ENCODE assay signal across 8 cellular contexts in genomic region chrX:153667931-153668396, GRCh38. TPM values are rescaled to one million over a fixed set of nuclear protein-coding genes. Genes with fewer than 3 reads are reported as not detected.
DNase-seq lines count a peak whose midpoint lies in the region; ATAC-seq lines count a peak whose summit lies in the region.

No MANE protein-coding gene starts in this region.

- H3K4me3 ChIP-seq in effector memory CD4-positive, alpha-beta T cell (ENCODE audit: insufficient read depth, low read depth, low read length, poor library complexity, severe bottlenecking), result no peak overlapping the region
- H3K4me3 ChIP-seq in mesendoderm (ENCODE audit: low read length), result no peak overlapping the region

- H2AK5ac ChIP-seq in mesendoderm (ENCODE audit: low read length), result no peak overlapping the region

- DNase-seq in Daoy (ENCODE audit: low read depth) (peak; percentile 76), NCI-H82 (lab: John Stamatoyannopoulos, UW) (peak; percentile 94), mesendoderm (peak; percentile 80)
- peak; percentile 92 for DNase-seq in activated CD8-positive, alpha-beta memory T cell treated with anti-CD3 and anti-CD28 coated beads for 24 hours
- peak; percentile 54 to 67 (median 61) for DNase-seq in effector memory CD4-positive, alpha-beta T cell
- peak; percentile 31 to 35 for DNase-seq in stimulated activated CD8-positive, alpha-beta memory T cell treated with anti-CD3 and anti-CD28 coated beads, Interleukin-15, amount 100 ng/mL, for 4 hours (ENCODE audit: low read depth in 2 of 2)

- no peak overlapping the region for H3K4me2 ChIP-seq in mesendoderm (ENCODE audit: low read length)

- H3K9me3 ChIP-seq in effector memory CD4-positive, alpha-beta T cell (ENCODE audit: control insufficient read depth, low read length), result no peaks in the 10 kb centered on the region

- no peak overlapping the region for H2BK5ac ChIP-seq in mesendoderm (ENCODE audit: low read length)

- WGBS in mesendoderm (ENCODE audit: extremely low coverage, insufficient coverage, low lambda C conversion rate), result no CpG with 5 or more reads among the region's 14 CpGs

- ATAC-seq in HG03280 (IDR thresholded peaks at IDR 0.05; ENCODE audit: unreplicated experiment) (peak; percentile 64), GM18519 (IDR thresholded peaks at IDR 0.05; ENCODE audit: low FRiP score, unreplicated experiment) (no peak)

- no peaks in the 10 kb centered on the region for H3K79me1 ChIP-seq in mesendoderm (ENCODE audit: low read length)

- H3K27ac ChIP-seq in effector memory CD4-positive, alpha-beta T cell (ENCODE audit: insufficient read depth, low read length, poor library complexity, severe bottlenecking), result no peak overlapping the region
- no peak overlapping the region for H3K27ac ChIP-seq in mesendoderm (ENCODE audit: low read depth, low read length)

- no peaks in the 10 kb centered on the region for H3K36me3 ChIP-seq in effector memory CD4-positive, alpha-beta T cell (ENCODE audit: control insufficient read depth, insufficient read depth, low read length)
- H3K36me3 ChIP-seq in mesendoderm (ENCODE audit: control insufficient read depth, insufficient read depth, low read length), result no peaks in the 10 kb centered on the region

- no peak overlapping the region for H2BK120ac ChIP-seq in mesendoderm (ENCODE audit: low read depth, low read length)

- H3K79me2 ChIP-seq in mesendoderm (ENCODE audit: control insufficient read depth, insufficient read depth, low read length), result no peaks in the 10 kb centered on the region

- H3K56ac ChIP-seq in mesendoderm (ENCODE audit: low read length), result peak overlapping the region; percentile 37

- no peaks in the 10 kb centered on the region for H3K4me1 ChIP-seq in effector memory CD4-positive, alpha-beta T cell (ENCODE audit: control insufficient read depth, insufficient read depth, low read length, poor library complexity, severe bottlenecking)
- no peaks in the 10 kb centered on the region for H3K4me1 ChIP-seq in mesendoderm (ENCODE audit: control insufficient read depth, low read depth, low read length)

- H2BK15ac ChIP-seq in mesendoderm (replicated peaks; ENCODE audit: low read depth), result no peak overlapping the region

- no peaks in the 10 kb centered on the region for H3K27me3 ChIP-seq in effector memory CD4-positive, alpha-beta T cell (replicated peaks; ENCODE audit: control insufficient read depth, insufficient read depth, low read length, poor library complexity, severe bottlenecking)
- H3K27me3 ChIP-seq in mesendoderm (ENCODE audit: insufficient read depth, low read length, poor library complexity), result no peaks in the 10 kb centered on the region

- H3K4ac ChIP-seq in mesendoderm (ENCODE audit: low read depth, low read length), result no peak overlapping the region

- H3K9ac ChIP-seq in mesendoderm (ENCODE audit: low read length), result peak overlapping the region; percentile 32

- no peak overlapping the region for H3K23ac ChIP-seq in mesendoderm (ENCODE audit: low read length)

- no peak overlapping the region for H4K8ac ChIP-seq in mesendoderm (ENCODE audit: low read depth, low read length)

- no peak overlapping the region for H4K5ac ChIP-seq in mesendoderm (ENCODE audit: low read length)

- H3K18ac ChIP-seq in mesendoderm (ENCODE audit: low read length), result no peak overlapping the region

RNA-seq across cellular contexts. Expression of gene PNCK, which starts 5.6 kb away (rescaled TPM):
- not detected in 2 replicates for total RNA-seq in Daoy (2014; rRNA removed; shearing (Covaris generic))
- 0.41 TPM for polyA plus RNA-seq in mesendoderm (2013, experiment 1 of 2)
- polyA plus RNA-seq in mesendoderm (2013, experiment 2 of 2), result 0.39 TPM

RNA-seq across cellular contexts. Expression of gene SLC6A8, which starts 19.8 kb away (rescaled TPM):
- 6.3 and 7.5 TPM in 2 replicates for total RNA-seq in Daoy (2014; rRNA removed; shearing (Covaris generic))
- 26.9 TPM for polyA plus RNA-seq in mesendoderm (2013, experiment 1 of 2)
- 27.7 TPM for polyA plus RNA-seq in mesendoderm (2013, experiment 2 of 2)

RNA-seq across cellular contexts. Expression of gene DUSP9, which starts 21.0 kb away (rescaled TPM):
- 10.2 and 16.4 TPM in 2 replicates for total RNA-seq in Daoy (2014; rRNA removed; shearing (Covaris generic))
- 0.51 TPM for polyA plus RNA-seq in mesendoderm (2013, experiment 1 of 2)
- polyA plus RNA-seq in mesendoderm (2013, experiment 2 of 2), result 0.42 TPM

RNA-seq across cellular contexts. Expression of gene BCAP31, which starts 56.2 kb away (rescaled TPM):
- total RNA-seq in Daoy (2014; rRNA removed; shearing (Covaris generic)), result 146 and 203 TPM in 2 replicates
- polyA plus RNA-seq in mesendoderm (2013, experiment 1 of 2), result 107 TPM
- polyA plus RNA-seq in mesendoderm (2013, experiment 2 of 2), result 106 TPM

RNA-seq across cellular contexts. Expression of gene ABCD1, which starts 56.7 kb away (rescaled TPM):
- total RNA-seq in Daoy (2014; rRNA removed; shearing (Covaris generic)), result 4.8 and 5.0 TPM in 2 replicates
- polyA plus RNA-seq in mesendoderm (2013, experiment 1 of 2), result 13.0 TPM
- 12.3 TPM for polyA plus RNA-seq in mesendoderm (2013, experiment 2 of 2)

Comparison
In these comparisons a context has a peak if more than half of its experiments do, and no peak if none do; other contexts are left out.
1. DNase-seq: peak in every context shown above with its lines; median percentile 94 in NCI-H82; 92 in activated CD8-positive, alpha-beta memory T cell treated with anti-CD3 and anti-CD28 coated beads for 24 hours; 80 in mesendoderm; 76 in Daoy; 61 in effector memory CD4-positive, alpha-beta T cell; 33 in stimulated activated CD8-positive, alpha-beta memory T cell treated with anti-CD3 and anti-CD28 coated beads, Interleukin-15, amount 100 ng/mL, for 4 hours.